Comparison of ENCODE assay signal across 20 cellular contexts in genomic region chr11:12698049-12698448, GRCh38. TPM values are rescaled to one million over a fixed set of nuclear protein-coding genes. Genes with fewer than 3 reads are reported as not detected.
DNase-seq lines count a peak whose midpoint lies in the region; ATAC-seq and TF ChIP-seq lines count a peak whose summit lies in the region.
"Had no signal": no experiment of that assay in that cellular context is flagged by ENCODE, and none has a peak within 500 bp of the region (broad histone marks: within the 10 kb centered on the region; RNA-seq: fewer than 3 reads in every experiment).

No MANE protein-coding gene starts in this region.

- H3K36me3 Mint-ChIP-seq in endothelial cell (ENCODE audit: low read depth, unreplicated experiment): no peaks in the 10 kb centered on the region
- H3K36me3 Mint-ChIP-seq: activated CD8-positive, alpha-beta memory T cell treated with anti-CD3 and anti-CD28 coated beads, Interleukin-2, amount 10 ng/mL, durations not matched to agents 7 days and 5 days had no signal

- H2AFZ ChIP-seq in neuronal stem cell (ENCODE audit: low read length): no peak overlapping the region
- H2AFZ ChIP-seq: parathyroid adenoma had no signal

- H3K27me3 Mint-ChIP-seq in endothelial cell (ENCODE audit: unreplicated experiment): peaks cover 2% of the 10 kb centered on the region

- H2AK5ac ChIP-seq in neuronal stem cell (ENCODE audit: low read depth, low read length): no peak overlapping the region

- H3K4me3 ChIP-seq in HUES48 (ENCODE audit: low read depth, low read length) (no peak overlapping the region), neuronal stem cell (ENCODE audit: low read length in 2 of 2) (peak overlapping the region in 1 of 2 donors; percentile 46)
- H3K4me3 ChIP-seq: adrenal gland, skin epidermis had no signal

- DNase-seq in DMS53 treated with DMSO at 0.1 percent for 48 hours (lab: John Stamatoyannopoulos, UW; ENCODE audit: unreplicated experiment): peak; percentile 51
- no peak for DNase-seq in endothelial cell (ENCODE audit: low spot score)
- no peak for DNase-seq in neuronal stem cell (ENCODE audit: low spot score)
- DNase-seq in omental fat pad (ENCODE audit: low spot score): no peak
- DNase-seq: activated CD8-positive, alpha-beta memory T cell treated with anti-CD3 and anti-CD28 coated beads, Interleukin-2, amount 10 ng/mL, durations not matched to agents 7 days and 5 days; NCI-H146; OCI-M1; stimulated activated CD4-positive, alpha-beta T cell treated with anti-CD3 and anti-CD28 coated beads, Interleukin-4, amount 100 ng/mL, for 4 hours; stimulated activated CD8-positive, alpha-beta memory T cell treated with anti-CD3 and anti-CD28 coated beads, Interleukin-4, amount 100 ng/mL, for 48 hours had no signal

- no peaks in the 10 kb centered on the region for H3K9me3 Mint-ChIP-seq in endothelial cell (ENCODE audit: unreplicated experiment)
- H3K9me3 Mint-ChIP-seq: activated T-helper 2 cell treated with anti-CD3 and anti-CD28 coated beads, Interferon-gamma antibody, Interleukin-2, Interleukin-4, amounts not matched to agents 10 μg/mL and 5 μg/mL and 100 μg/mL, durations not matched to agents 14 hours and 24 hours and 36 hours; central memory CD8-positive, alpha-beta T cell; T-helper 2 cell treated with Interferon-gamma antibody and Interleukin-4, amounts not matched to agents 5 μg/mL and 100 μg/mL, for 36 hours had no signal

- H3K9me3 ChIP-seq in HUES48 (ENCODE audit: control insufficient read depth, insufficient read depth, low read length) (no peaks in the 10 kb centered on the region), neuronal stem cell (replicated peaks in 1 of 2; ENCODE audit: control insufficient read depth in 2 of 2, insufficient read depth in 1 of 2, low read depth in 1 of 2, low read length in 2 of 2) (no peaks in the 10 kb centered on the region)
- H3K9me3 ChIP-seq: adrenal gland had no signal

- no peak overlapping the region for H2BK120ac ChIP-seq in neuronal stem cell (ENCODE audit: low read depth, low read length)

- ATAC-seq in HG02870 (IDR thresholded peaks at IDR 0.05; ENCODE audit: unreplicated experiment) (no peak), omental fat pad (ENCODE audit: low FRiP score) (no peak), HG03196 (IDR thresholded peaks at IDR 0.05; ENCODE audit: unreplicated experiment) (no peak)
- ATAC-seq: activated CD4-positive, CD25-positive, alpha-beta regulatory T cell treated with anti-CD3 and anti-CD28 coated beads, Interleukin-2, amount 50 U/mL, for 24 hours; activated CD8-positive, alpha-beta memory T cell treated with anti-CD3 and anti-CD28 coated beads, Interleukin-2, amount 10 ng/mL, durations not matched to agents 7 days and 5 days; left lobe of liver had no signal

- no peak for TF ChIP-seq CTCF in endothelial cell (IDR thresholded peaks at IDR 0.05; ENCODE audit: unreplicated experiment)
- TF ChIP-seq CTCF in omental fat pad (IDR thresholded peaks at IDR 0.05): no peak

- H3K4ac ChIP-seq in neuronal stem cell (ENCODE audit: low read length): no peak overlapping the region

- no peak overlapping the region for H2BK12ac ChIP-seq in neuronal stem cell (ENCODE audit: low read length)

- H3K23ac ChIP-seq in neuronal stem cell (ENCODE audit: low read depth, low read length, poor library complexity): no peak overlapping the region

- H3K27me3 ChIP-seq in HUES48 (ENCODE audit: control insufficient read depth, insufficient read depth, low read length): no peaks in the 10 kb centered on the region
- H3K27me3 ChIP-seq in neuronal stem cell (ENCODE audit: control insufficient read depth in 3 of 3, insufficient read depth in 3 of 3, low read depth in 1 of 3, low read length in 3 of 3): no peaks in the 10 kb centered on the region
- H3K27me3 ChIP-seq: adrenal gland had no signal

- H4K91ac ChIP-seq in neuronal stem cell (ENCODE audit: low read depth, low read length, poor library complexity): no peak overlapping the region

- H3K79me1 ChIP-seq in neuronal stem cell (ENCODE audit: low read depth, low read length): no peaks in the 10 kb centered on the region

- H3K4me2 ChIP-seq in neuronal stem cell (ENCODE audit: insufficient read depth, low read length, poor library complexity, severe bottlenecking): no peak overlapping the region

- H3K9ac ChIP-seq in HUES48 (ENCODE audit: low read depth, low read length) (no peak overlapping the region), neuronal stem cell (ENCODE audit: low read depth, low read length, poor library complexity) (no peak overlapping the region)
- H3K9ac ChIP-seq: parathyroid adenoma had no signal

- peaks cover 87% of the 10 kb centered on the region for H3K4me1 Mint-ChIP-seq in endothelial cell (ENCODE audit: unreplicated experiment)
- H3K4me1 Mint-ChIP-seq: central memory CD8-positive, alpha-beta T cell had no signal

- peak overlapping the region; percentile 30 for H3K18ac ChIP-seq in neuronal stem cell (ENCODE audit: low read length)

- no peak overlapping the region for H3K14ac ChIP-seq in neuronal stem cell (ENCODE audit: low read length)

- no peak overlapping the region for H3K4me3 Mint-ChIP-seq in endothelial cell (ENCODE audit: unreplicated experiment)
- H3K4me3 Mint-ChIP-seq: activated CD8-positive, alpha-beta memory T cell treated with anti-CD3 and anti-CD28 coated beads, Interleukin-2, amount 10 ng/mL, durations not matched to agents 7 days and 5 days; central memory CD8-positive, alpha-beta T cell; T-helper 2 cell treated with Interferon-gamma antibody and Interleukin-4, amounts not matched to agents 5 μg/mL and 100 μg/mL, for 36 hours had no signal

- H2BK5ac ChIP-seq in neuronal stem cell (ENCODE audit: low read length): no peak overlapping the region

- H3K27ac Mint-ChIP-seq in endothelial cell (ENCODE audit: unreplicated experiment): peak overlapping the region; percentile 49
- H3K27ac Mint-ChIP-seq: activated CD8-positive, alpha-beta memory T cell treated with anti-CD3 and anti-CD28 coated beads, Interleukin-2, amount 10 ng/mL, durations not matched to agents 7 days and 5 days; activated T-helper 2 cell treated with anti-CD3 and anti-CD28 coated beads, Interferon-gamma antibody, Interleukin-2, Interleukin-4, amounts not matched to agents 10 μg/mL and 5 μg/mL and 100 μg/mL, durations not matched to agents 14 hours and 24 hours and 36 hours; T-helper 2 cell treated with Interferon-gamma antibody and Interleukin-4, amounts not matched to agents 5 μg/mL and 100 μg/mL, for 36 hours had no signal

- H3K36me3 ChIP-seq in HUES48 (ENCODE audit: control insufficient read depth, insufficient read depth, low read length): no peaks in the 10 kb centered on the region
- peaks cover 0 to 14% of the 10 kb centered on the region in 2 donors for H3K36me3 ChIP-seq in neuronal stem cell (replicated peaks in 1 of 2; ENCODE audit: control insufficient read depth in 2 of 2, insufficient read depth in 2 of 2, low read length in 2 of 2)
- H3K36me3 ChIP-seq: adrenal gland had no signal

- no CpG with 5 or more reads among the region's 5 CpGs for WGBS in neuronal stem cell (ENCODE audit: extremely low coverage in 2 of 2, insufficient read length in 2 of 2, insufficient replicate concordance in 1 of 2), 2 donors

- H3K27ac ChIP-seq in HUES48 (ENCODE audit: low read depth, low read length): peak overlapping the region; percentile 30
- H3K27ac ChIP-seq in neuronal stem cell (replicated peaks; ENCODE audit: low read length): no peak overlapping the region
- H3K27ac ChIP-seq: adrenal gland, parathyroid adenoma, skin epidermis had no signal

- peaks cover 71% of the 10 kb centered on the region for H3K4me1 ChIP-seq in HUES48 (ENCODE audit: control insufficient read depth, insufficient read depth, low read length)
- H3K4me1 ChIP-seq in neuronal stem cell (ENCODE audit: control insufficient read depth in 2 of 2, insufficient read depth in 1 of 2, low read depth in 1 of 2, low read length in 2 of 2): peaks cover 30 to 37% of the 10 kb centered on the region in 2 donors

- H2BK15ac ChIP-seq in neuronal stem cell (ENCODE audit: low read length): no peak overlapping the region

- no peak overlapping the region for H4K8ac ChIP-seq in neuronal stem cell (ENCODE audit: low read depth, low read length)

RNA-seq across cellular contexts. Expression of gene TEAD1, which starts 23.8 kb away (rescaled TPM):
- total RNA-seq in endothelial cell (ENCODE audit: unreplicated experiment) (54.4 TPM), omental fat pad (100 to 1,000 TPM in 2 of 4 donors, 10 to 100 TPM in 2; 81.7 to 123 (median 103) TPM)
- polyA plus RNA-seq in neuronal stem cell (2013, experiment 1 of 2): 57.7 TPM
- polyA plus RNA-seq in neuronal stem cell (2013, experiment 2 of 2): 58.5 TPM
